Comparison of ENCODE assay signal across 8 cellular contexts in genomic region chr12:6942331-6942665, GRCh38. TPM values are rescaled to one million over a fixed set of nuclear protein-coding genes. Genes with fewer than 3 reads are reported as not detected.
DNase-seq lines count a peak whose midpoint lies in the region; ATAC-seq, FAIRE-seq and TF ChIP-seq lines count a peak whose summit lies in the region.
"Had no signal": no experiment of that assay in that cellular context is flagged by ENCODE, and none has a peak within 500 bp of the region (broad histone marks: within the 10 kb centered on the region; RNA-seq: fewer than 3 reads in every experiment).

No MANE protein-coding gene starts in this region.

- CTCF ChIA-PET in H1 (lab: Charles Lee; ENCODE audit: partially characterized antibody) = interaction anchor here (0.6 to 20.2 kb wide), 5 partner anchors 17 to 72 kb away, joined by 3 to 277 read pairs (median 216); partner anchors contain the start of genes ATN1, SPSB2 and TPI1

- H3K36me3 Mint-ChIP-seq in T-helper 2 cell treated with Interferon-gamma antibody and Interleukin-4, amounts not matched to agents 5 μg/mL and 100 μg/mL, for 36 hours (ENCODE audit: low read depth) = peaks cover 12% of the 10 kb centered on the region

- no peak overlapping the region for H3K4me3 ChIP-seq in H1 (ENCODE audit: extremely low read depth in 1 of 4, insufficient read depth in 2 of 4, low read depth in 3 of 4, low read length in 4 of 4)
- H3K4me3 ChIP-seq in stomach = no peak overlapping the region

- no peak overlapping the region for H3K56ac ChIP-seq in H1 (replicated peaks; ENCODE audit: insufficient read length, low read depth, low read length)

- 0 out of 2 replicates have a peak overlapping the region, but pooled peaks have one; percentile 16 for H2BK15ac ChIP-seq in H1 (ENCODE audit: low read length)

- H3K9ac ChIP-seq in H1 (replicated peaks in 1 of 4; ENCODE audit: extremely low read depth in 1 of 4, low read depth in 3 of 4, low read length in 3 of 4) = no peak overlapping the region

- H3K23me2 ChIP-seq in H1 (ENCODE audit: low read depth, low read length) = peaks cover 11% of the 10 kb centered on the region

- H2AFZ ChIP-seq in H1 (ENCODE audit: low read length) = no peak overlapping the region

- no peak overlapping the region for H4K8ac ChIP-seq in H1 (ENCODE audit: extremely low read depth, insufficient read depth, low read length)

- TF ChIP-seq POLR2A in H1 (IDR thresholded peaks at IDR 0.05; ENCODE audit: control extremely low read depth in 1 of 2, low read depth in 2 of 2, low read length in 2 of 2) (no peak), stomach (IDR thresholded peaks at IDR 0.05) (no peak)

- H3K79me2 ChIP-seq in H1 (ENCODE audit: control insufficient read depth in 1 of 2, insufficient read depth in 2 of 2, low read length in 2 of 2) = no peaks in the 10 kb centered on the region; a peak in 1 of 4 replicates

- DNase-seq in T-helper 2 cell treated with Interferon-gamma antibody and Interleukin-4, amounts not matched to agents 5 μg/mL and 100 μg/mL, for 36 hours (ENCODE audit: low spot score) = no peak
- DNase-seq in T-helper 2 cell (no peak), H1 (ENCODE audit: low read depth in 1 of 2, low spot score in 2 of 2) (no peak), stomach (no peak), OCI-M1 (lab: John Stamatoyannopoulos, UW) (no peak)
- DNase-seq: NCI-H187 had no signal

- no peak overlapping the region for H3K4me3 Mint-ChIP-seq in T-helper 2 cell treated with Interferon-gamma antibody and Interleukin-4, amounts not matched to agents 5 μg/mL and 100 μg/mL, for 36 hours

- 94% methylated on average over 11 of the region's 11 CpGs; no CpG with 5 or more reads in 1 of the 2 experiments for WGBS in H1 (ENCODE audit: extremely low coverage in 1 of 2, insufficient coverage in 1 of 2, insufficient read length in 1 of 2, insufficient replicate concordance in 2 of 2, low coverage in 1 of 2, low lambda C conversion rate in 2 of 2, missing lambda C conversion rate in 1 of 2), 2 experiments
- 84 to 89% (median 86%) methylated on average over 11 of the region's 11 CpGs for WGBS in stomach, 5 donors

- H3K4ac ChIP-seq in H1 (replicated peaks; ENCODE audit: insufficient read length, low read depth, low read length) = no peak overlapping the region

- H3K36me3 ChIP-seq in H1 (ENCODE audit: control insufficient read depth in 2 of 4, insufficient read depth in 4 of 4, low read length in 3 of 4) (peaks cover 6 to 16% (median 9%) of the 10 kb centered on the region in 4 experiments; a peak in 7 of 8 replicates), stomach (peaks cover 13 to 44% (median 36%) of the 10 kb centered on the region in 4 donors)

- FAIRE-seq in H1 (lab: Jason Lieb, UNC) = no peak

- H3K27ac ChIP-seq in H1 (ENCODE audit: low read depth, low read length) (no peak overlapping the region), stomach (peak overlapping the region in 4 of 5 donors; percentile 97 to 99 (median 98))

- H3K9me3 Mint-ChIP-seq in T-helper 2 cell treated with Interferon-gamma antibody and Interleukin-4, amounts not matched to agents 5 μg/mL and 100 μg/mL, for 36 hours = no peaks in the 10 kb centered on the region

- no peak overlapping the region for H3K14ac ChIP-seq in H1 (ENCODE audit: insufficient read length)

- H2BK5ac ChIP-seq in H1 (ENCODE audit: low read depth, low read length) = peak overlapping the region; percentile 60

- H4K91ac ChIP-seq in H1 (replicated peaks; ENCODE audit: insufficient read length, low read length) = no peak overlapping the region

- H2BK20ac ChIP-seq in H1 (ENCODE audit: low read length) = no peak overlapping the region

- intact Hi-C loops in stomach (cut with DNase I; ENCODE audit: low total_unique reads) = loop anchor here (10.0 kb wide), 1 partner anchor 173 kb away; no protein-coding TSS in a partner anchor

- TF ChIP-seq CTCF in H1 (IDR thresholded peaks at IDR 0.05; ENCODE audit: control extremely low read depth in 1 of 3, insufficient read depth in 1 of 3, low read depth in 1 of 3, low read length in 3 of 3) (no peak), stomach (IDR thresholded peaks at IDR 0.05) (no peak)

- H2AK5ac ChIP-seq in H1 (ENCODE audit: low read depth, low read length) = no peak overlapping the region

- H3K4me1 Mint-ChIP-seq in T-helper 2 cell treated with Interferon-gamma antibody and Interleukin-4, amounts not matched to agents 5 μg/mL and 100 μg/mL, for 36 hours (ENCODE audit: low read depth) = peaks cover 41% of the 10 kb centered on the region

- TF ChIP-seq RAD21 in H1 (IDR thresholded peaks at IDR 0.05 in 1 of 2, conservative IDR thresholded peaks at IDR 0.05 in 1 of 2; ENCODE audit: low read depth in 2 of 2, low read length in 2 of 2) = no peak

- H3K27me3 ChIP-seq in H1 (replicated peaks in 1 of 4; ENCODE audit: control insufficient read depth in 3 of 4, extremely low read depth in 1 of 4, insufficient read depth in 3 of 4, low read length in 3 of 4) (no peaks in the 10 kb centered on the region), stomach (no peaks in the 10 kb centered on the region)

- H3K18ac ChIP-seq in H1 (ENCODE audit: extremely low read depth, low read length) = no peak overlapping the region

- TF ChIP-seq EP300 in H1 (IDR thresholded peaks at IDR 0.05; ENCODE audit: borderline replicate concordance in 1 of 2, low read depth in 2 of 2, low read length in 2 of 2) (no peak), stomach (IDR thresholded peaks at IDR 0.05) (no peak)

- H2BK12ac ChIP-seq in H1 (ENCODE audit: low read depth, low read length) = 0 out of 2 replicates have a peak overlapping the region, but pooled peaks have one; percentile 33

- POLR2A ChIA-PET in H1 (lab: Charles Lee; ENCODE audit: partially characterized antibody) = interaction anchor here (1.9 to 44.0 kb wide), 11 partner anchors 10 to 166 kb away, joined by 7 to 1596 read pairs (median 27); partner anchors contain the start of genes ATN1, C1RL, CDCA3 and EMG1

- H3K27me3 Mint-ChIP-seq in T-helper 2 cell treated with Interferon-gamma antibody and Interleukin-4, amounts not matched to agents 5 μg/mL and 100 μg/mL, for 36 hours (ENCODE audit: low read depth) = no peaks in the 10 kb centered on the region

- no peaks in the 10 kb centered on the region for H3K79me1 ChIP-seq in H1 (ENCODE audit: low read depth, low read length)

- H4K20me1 ChIP-seq in H1 (replicated peaks in 1 of 2; ENCODE audit: control insufficient read depth in 1 of 2, insufficient read depth in 2 of 2, low read length in 2 of 2) = peaks cover 2 to 5% of the 10 kb centered on the region in 2 experiments

- H3K4me2 ChIP-seq in H1 (ENCODE audit: insufficient read depth in 1 of 2, low read depth in 2 of 2, low read length in 2 of 2) = no peak overlapping the region

- peaks cover 6 to 25% (median 21%) of the 10 kb centered on the region in 4 experiments for H3K4me1 ChIP-seq in H1 (replicated peaks in 1 of 4; ENCODE audit: control insufficient read depth in 3 of 4, insufficient read depth in 4 of 4, low read length in 3 of 4)
- peaks cover 40 to 85% (median 75%) of the 10 kb centered on the region in 4 donors for H3K4me1 ChIP-seq in stomach

- H3K9me3 ChIP-seq in H1 (ENCODE audit: insufficient read depth in 2 of 2, low read depth in 1 of 2, low read length in 1 of 2) (no peaks in the 10 kb centered on the region), stomach (no peaks in the 10 kb centered on the region)

- no peak overlapping the region for H3K23ac ChIP-seq in H1 (ENCODE audit: insufficient read length)

- peak overlapping the region; percentile 97 for H3K27ac Mint-ChIP-seq in T-helper 2 cell treated with Interferon-gamma antibody and Interleukin-4, amounts not matched to agents 5 μg/mL and 100 μg/mL, for 36 hours

- no peak for ATAC-seq in esophagus mucosa

- H4K5ac ChIP-seq in H1 (ENCODE audit: insufficient read length, low read depth, low read length) = no peak overlapping the region

- no peak overlapping the region for H2BK120ac ChIP-seq in H1 (replicated peaks; ENCODE audit: low read depth, low read length)

RNA-seq across cellular contexts. Expression of gene RNU7-1, which starts 1.3 kb away (rescaled TPM):
- not detected in 2 replicates for total RNA-seq in H1 (2021; fragmentation: NEBNext Ultra II Directional; extraction: Animal tissue kit (Norgen Biotek cat#: 25700))
- polyA plus RNA-seq in H1 (2011; rRNA removed) (not detected in 2 replicates), stomach (not detected)
- polyA plus RNA-seq in H1 (2011; cell fraction: cytosol; rRNA removed) = not detected
- polyA plus RNA-seq in H1 (2011; cell fraction: nucleus; rRNA removed) = not detected
- polyA plus RNA-seq in H1 (2012, experiment 1 of 2) = not detected in 4 replicates
- not detected for polyA plus RNA-seq in H1 (2012, experiment 2 of 2)
- not detected for polyA plus RNA-seq in H1 (2013, experiment 1 of 2)
- not detected for polyA plus RNA-seq in H1 (2013, experiment 2 of 2)
- polyA minus RNA-seq in H1 (2011; rRNA and poly(A)+ RNA removed) = not detected in 2 replicates
- polyA minus RNA-seq in H1 (2011; cell fraction: cytosol; rRNA and poly(A)+ RNA removed) = not detected
- not detected for polyA minus RNA-seq in H1 (2011; cell fraction: nucleus; rRNA and poly(A)+ RNA removed)
- total RNA-seq in stomach (not detected), esophagus mucosa (not detected)
- polyA plus RNA-seq: BJ had no signal

RNA-seq across cellular contexts. Expression of gene C12orf57, which starts 1.5 kb away (rescaled TPM):
- 174 and 185 TPM in 2 replicates for total RNA-seq in H1 (2021; fragmentation: NEBNext Ultra II Directional; extraction: Animal tissue kit (Norgen Biotek cat#: 25700))
- polyA plus RNA-seq in H1 (2011; rRNA removed) (993 and 1,124 TPM in 2 replicates), stomach (100 to 1,000 TPM; 418 to 621 (median 443) TPM)
- polyA plus RNA-seq in H1 (2011; cell fraction: cytosol; rRNA removed) = 811 TPM
- polyA plus RNA-seq in H1 (2011; cell fraction: nucleus; rRNA removed) = 653 TPM
- polyA plus RNA-seq in H1 (2012, experiment 1 of 2) = 167 to 390 TPM (median 374 TPM) in 4 replicates
- 596 TPM for polyA plus RNA-seq in H1 (2012, experiment 2 of 2)
- 206 TPM for polyA plus RNA-seq in H1 (2013, experiment 1 of 2)
- polyA plus RNA-seq in H1 (2013, experiment 2 of 2) = 192 TPM
- polyA minus RNA-seq in H1 (2011; rRNA and poly(A)+ RNA removed) = 66.6 and 106 TPM in 2 replicates
- 76.3 TPM for polyA minus RNA-seq in H1 (2011; cell fraction: cytosol; rRNA and poly(A)+ RNA removed)
- polyA minus RNA-seq in H1 (2011; cell fraction: nucleus; rRNA and poly(A)+ RNA removed) = 112 TPM
- total RNA-seq in stomach (100 to 1,000 TPM; 155 to 453 (median 306) TPM), esophagus mucosa (84.0 TPM)

RNA-seq across cellular contexts. Expression of gene PTPN6, which starts 8.9 kb away (rescaled TPM):
- total RNA-seq in H1 (2021; fragmentation: NEBNext Ultra II Directional; extraction: Animal tissue kit (Norgen Biotek cat#: 25700)) = 25.7 and 28.4 TPM in 2 replicates
- polyA plus RNA-seq in H1 (2011; rRNA removed) = 16.3 and 22.6 TPM in 2 replicates
- polyA plus RNA-seq in H1 (2011; cell fraction: cytosol; rRNA removed) = 21.3 TPM
- 32.9 TPM for polyA plus RNA-seq in H1 (2011; cell fraction: nucleus; rRNA removed)
- polyA plus RNA-seq in H1 (2012, experiment 1 of 2) = 34.9 to 37.3 TPM (median 36.6 TPM) in 4 replicates
- polyA plus RNA-seq in H1 (2012, experiment 2 of 2) = 28.9 TPM
- 23.2 TPM for polyA plus RNA-seq in H1 (2013, experiment 1 of 2)
- polyA plus RNA-seq in H1 (2013, experiment 2 of 2) = 25.8 TPM
- 12.4 and 24.5 TPM in 2 replicates for polyA minus RNA-seq in H1 (2011; rRNA and poly(A)+ RNA removed)
- 17.8 TPM for polyA minus RNA-seq in H1 (2011; cell fraction: cytosol; rRNA and poly(A)+ RNA removed)
- 9.1 TPM for polyA minus RNA-seq in H1 (2011; cell fraction: nucleus; rRNA and poly(A)+ RNA removed)
- 10 to 100 TPM; 11.2 to 36.6 (median 28.0) TPM for total RNA-seq in stomach
- polyA plus RNA-seq in stomach = 10 to 100 TPM; 40.6 to 51.2 (median 41.2) TPM
- total RNA-seq in esophagus mucosa = 17.8 TPM

RNA-seq across cellular contexts. Expression of gene ATN1, which starts 14.5 kb away (rescaled TPM):
- 69.6 and 73.4 TPM in 2 replicates for total RNA-seq in H1 (2021; fragmentation: NEBNext Ultra II Directional; extraction: Animal tissue kit (Norgen Biotek cat#: 25700))
- polyA plus RNA-seq in H1 (2011; rRNA removed) = 20.6 and 43.0 TPM in 2 replicates
- 13.5 TPM for polyA plus RNA-seq in H1 (2011; cell fraction: cytosol; rRNA removed)
- polyA plus RNA-seq in H1 (2011; cell fraction: nucleus; rRNA removed) = 178 TPM
- polyA plus RNA-seq in H1 (2012, experiment 1 of 2) = 61.7 to 82.1 TPM (median 77.4 TPM) in 4 replicates
- polyA plus RNA-seq in H1 (2012, experiment 2 of 2) = 48.0 TPM
- 51.3 TPM for polyA plus RNA-seq in H1 (2013, experiment 1 of 2)
- polyA plus RNA-seq in H1 (2013, experiment 2 of 2) = 48.3 TPM
- 11.4 and 14.0 TPM in 2 replicates for polyA minus RNA-seq in H1 (2011; rRNA and poly(A)+ RNA removed)
- polyA minus RNA-seq in H1 (2011; cell fraction: cytosol; rRNA and poly(A)+ RNA removed) = 37.6 TPM
- polyA minus RNA-seq in H1 (2011; cell fraction: nucleus; rRNA and poly(A)+ RNA removed) = 42.3 TPM
- total RNA-seq in stomach = 100 to 1,000 TPM in 3 of 5 donors, 10 to 100 TPM in 2; 23.3 to 694 (median 291) TPM
- 10 to 100 TPM; 44.4 to 57.4 (median 48.8) TPM for polyA plus RNA-seq in stomach
- total RNA-seq in esophagus mucosa = 29.1 TPM

RNA-seq across cellular contexts. Expression of gene ENO2, which starts 27.9 kb away (rescaled TPM):
- 90.9 and 92.4 TPM in 2 replicates for total RNA-seq in H1 (2021; fragmentation: NEBNext Ultra II Directional; extraction: Animal tissue kit (Norgen Biotek cat#: 25700))
- polyA plus RNA-seq in H1 (2011; rRNA removed) = 102 and 126 TPM in 2 replicates
- 137 TPM for polyA plus RNA-seq in H1 (2011; cell fraction: cytosol; rRNA removed)
- 300 TPM for polyA plus RNA-seq in H1 (2011; cell fraction: nucleus; rRNA removed)
- 110 to 167 TPM (median 137 TPM) in 4 replicates for polyA plus RNA-seq in H1 (2012, experiment 1 of 2)
- polyA plus RNA-seq in H1 (2012, experiment 2 of 2) = 110 TPM
- 47.4 TPM for polyA plus RNA-seq in H1 (2013, experiment 1 of 2)
- polyA plus RNA-seq in H1 (2013, experiment 2 of 2) = 42.8 TPM
- 82.7 and 92.1 TPM in 2 replicates for polyA minus RNA-seq in H1 (2011; rRNA and poly(A)+ RNA removed)
- 37.7 TPM for polyA minus RNA-seq in H1 (2011; cell fraction: cytosol; rRNA and poly(A)+ RNA removed)
- 66.1 TPM for polyA minus RNA-seq in H1 (2011; cell fraction: nucleus; rRNA and poly(A)+ RNA removed)
- 10 to 100 TPM in 2 of 5 donors, 1 to 10 TPM in 3; 2.3 to 62.9 (median 8.6) TPM for total RNA-seq in stomach
- polyA plus RNA-seq in stomach = 10 to 100 TPM in 2 of 3 donors, 1 to 10 TPM in 1; 9.3 to 19.7 (median 10.1) TPM
- 3.7 TPM for total RNA-seq in esophagus mucosa
